ENCODE assay signal across 1 cellular context in genomic region chr14:55434805-55435174, GRCh38.
TF ChIP-seq lines count a peak whose summit lies in the region.

No MANE protein-coding gene starts in this region.

TF ChIP-seq in HepG2, 621 proteins besides CTCF, POLR2A, EP300 and RAD21 (continued from another document):
- TF ChIP-seq FUBP1 (CRISPR knock-in tag; IDR thresholded peaks at IDR 0.05; ENCODE audit: borderline replicate concordance) (no peak), ATF5 (CRISPR knock-in tag; IDR thresholded peaks at IDR 0.05; ENCODE audit: low read depth) (no peak), CHCHD3 (CRISPR knock-in tag; IDR thresholded peaks at IDR 0.05) (no peak), NR2F1 (CRISPR knock-in tag; IDR thresholded peaks at IDR 0.05) (no peak), KDM3A (CRISPR knock-in tag; IDR thresholded peaks at IDR 0.05; ENCODE audit: low read depth) (no peak), RELA (CRISPR knock-in tag; IDR thresholded peaks at IDR 0.05) (no peak), FOXP1 (IDR thresholded peaks at IDR 0.05) (no peak), FOXP1 (CRISPR knock-in tag; IDR thresholded peaks at IDR 0.05) (peak; percentile 61; the same call in 1 of the 2 replicates), GFI1 (CRISPR knock-in tag; IDR thresholded peaks at IDR 0.05; ENCODE audit: borderline replicate concordance) (no peak), GLI4 (CRISPR knock-in tag; IDR thresholded peaks at IDR 0.05; ENCODE audit: borderline replicate concordance) (no peak), FOXP4 (CRISPR knock-in tag; IDR thresholded peaks at IDR 0.05) (peak; percentile 47), ZNF468 (CRISPR knock-in tag; IDR thresholded peaks at IDR 0.05) (no peak), HNRNPK (IDR thresholded peaks at IDR 0.05; ENCODE audit: low read depth, low read length, poor library complexity, severe bottlenecking) (no peak), AHDC1 (CRISPR knock-in tag; IDR thresholded peaks at IDR 0.05; ENCODE audit: borderline replicate concordance) (peak; percentile 65; the same call in 1 of the 2 replicates), ZNF10 (CRISPR knock-in tag; IDR thresholded peaks at IDR 0.05; ENCODE audit: borderline replicate concordance, low read depth) (no peak), SRSF9 (IDR thresholded peaks at IDR 0.05; ENCODE audit: borderline replicate concordance, insufficient read depth, low read depth, low read length, poor library complexity, severe bottlenecking) (no peak), TBX2 (CRISPR knock-in tag; IDR thresholded peaks at IDR 0.05; ENCODE audit: borderline replicate concordance) (no peak), HES4 (CRISPR knock-in tag; IDR thresholded peaks at IDR 0.05; ENCODE audit: borderline replicate concordance) (no peak), ZNF75D (CRISPR knock-in tag; IDR thresholded peaks at IDR 0.05; ENCODE audit: borderline replicate concordance) (no peak), KAT2B (IDR thresholded peaks at IDR 0.05; ENCODE audit: borderline replicate concordance, low read depth, low read length) (0 out of 2 replicates have a peak, but pooled peaks have one; percentile 22), HMG20A (CRISPR knock-in tag; IDR thresholded peaks at IDR 0.05; ENCODE audit: borderline replicate concordance) (no peak), ZNF674 (CRISPR knock-in tag; IDR thresholded peaks at IDR 0.05; ENCODE audit: low read depth) (no peak), ZNF7 (CRISPR knock-in tag; IDR thresholded peaks at IDR 0.05) (no peak), LCORL (IDR thresholded peaks at IDR 0.05) (no peak), LCORL (CRISPR knock-in tag; IDR thresholded peaks at IDR 0.05) (0 out of 2 replicates have a peak, but pooled peaks have one; percentile 22), SOX6 (IDR thresholded peaks at IDR 0.05) (no peak), SOX6 (CRISPR knock-in tag; IDR thresholded peaks at IDR 0.05) (peak; percentile 28; the same call in 1 of the 2 replicates), ZNF501 (CRISPR knock-in tag; IDR thresholded peaks at IDR 0.05) (no peak), HMGA1 (CRISPR knock-in tag; conservative IDR thresholded peaks at IDR 0.05) (no peak), ZSCAN20 (CRISPR knock-in tag; IDR thresholded peaks at IDR 0.05; ENCODE audit: borderline replicate concordance) (no peak), KDM4B (CRISPR knock-in tag; IDR thresholded peaks at IDR 0.05) (no peak), ZNF790 (CRISPR knock-in tag; IDR thresholded peaks at IDR 0.05; ENCODE audit: borderline replicate concordance) (no peak), HNRNPUL1 (IDR thresholded peaks at IDR 0.05; ENCODE audit: low read depth, low read length) (no peak), ZNF124 (CRISPR knock-in tag; IDR thresholded peaks at IDR 0.05) (no peak), HNF1B (CRISPR knock-in tag; IDR thresholded peaks at IDR 0.05) (no peak), SMAD1 (CRISPR knock-in tag; IDR thresholded peaks at IDR 0.05; ENCODE audit: borderline replicate concordance, low read depth) (no peak), ZMAT3 (CRISPR knock-in tag; conservative IDR thresholded peaks at IDR 0.05) (no peak), SP1 (IDR thresholded peaks at IDR 0.05) (no peak), SP1 (CRISPR knock-in tag; IDR thresholded peaks at IDR 0.05) (no peak), GABPA (IDR thresholded peaks at IDR 0.05; ENCODE audit: low read depth, low read length) (no peak), GABPA (CRISPR knock-in tag; IDR thresholded peaks at IDR 0.05; ENCODE audit: low read depth) (no peak), JUNB (CRISPR knock-in tag; IDR thresholded peaks at IDR 0.05; ENCODE audit: borderline replicate concordance) (no peak), ZFP62 (CRISPR knock-in tag; IDR thresholded peaks at IDR 0.05) (no peak), FOXA3 (CRISPR knock-in tag; IDR thresholded peaks at IDR 0.05) (peak; percentile 90), ZNF619 (CRISPR knock-in tag; IDR thresholded peaks at IDR 0.05) (no peak), UBTF (CRISPR knock-in tag; IDR thresholded peaks at IDR 0.05) (no peak)
